In the genomic region with DNA sequence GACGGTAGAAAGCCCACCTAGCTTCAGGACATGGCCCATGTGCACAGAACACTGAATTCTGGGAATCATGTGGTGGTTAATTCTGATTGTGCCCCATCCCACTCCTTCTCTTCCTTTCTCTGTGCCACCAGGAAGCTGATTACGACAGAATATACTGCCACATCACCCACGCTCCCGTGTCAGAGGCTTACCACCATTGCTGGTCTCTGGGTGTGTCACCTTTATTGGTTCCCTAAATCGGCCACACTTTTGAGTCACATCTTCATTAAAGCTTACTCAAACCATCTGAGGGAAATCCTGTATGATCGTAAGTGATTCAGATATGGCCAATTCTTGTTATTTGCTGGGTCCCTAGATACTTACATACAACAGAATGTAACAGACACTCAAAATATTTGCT, we compare ENCODE assay signal across 14 cellular contexts. TPM values are rescaled to one million over a fixed set of nuclear protein-coding genes. Genes with fewer than 3 reads are reported as not detected.
A peak's percentile ranks its signal among the peaks of the same experiment; 100 is the strongest.
DNase-seq lines count a peak whose midpoint lies in the region; ATAC-seq and TF ChIP-seq lines count a peak whose summit lies in the region.
"Had no signal": no experiment of that assay in that cellular context is flagged by ENCODE, and none has a peak within 500 bp of the region (broad histone marks: within the 10 kb centered on the region; RNA-seq: fewer than 3 reads in every experiment).

No MANE protein-coding gene starts in this region.

- H3K27me3 Mint-ChIP-seq in MCF 10A (ENCODE audit: insufficient read depth, unreplicated experiment) = no peaks in the 10 kb centered on the region
- H3K27me3 Mint-ChIP-seq: B cell had no signal

- H3K9me3 Mint-ChIP-seq in MCF 10A (ENCODE audit: unreplicated experiment) = no peaks in the 10 kb centered on the region

- intact Hi-C loops in MCF 10A (cut with micrococcal nuclease) = loop anchor here (5.0 kb wide), 1 partner anchor 420 kb away; no protein-coding TSS in a partner anchor
- intact Hi-C loops in breast epithelium (cut with DNase I; ENCODE audit: low total_unique reads) = no loop called here

- DNase-seq in MCF 10A (ENCODE audit: unreplicated experiment) = peak; percentile 60
- no peak for DNase-seq in breast epithelium (ENCODE audit: low spot score in 2 of 2)
- peak; percentile 61 for DNase-seq in SIG-M5 treated with dmso at 0.1 percent for 504 hours (lab: John Stamatoyannopoulos, UW; ENCODE audit: unreplicated experiment)
- DNase-seq in fibroblast of mammary gland (ENCODE audit: low read depth) = peak; percentile 83
- peak; percentile 46 for DNase-seq in stimulated activated naive CD8-positive, alpha-beta T cell treated with anti-CD3 and anti-CD28 coated beads, Interleukin-15, Interleukin-2, amounts not matched to agents 100 U/mL and 50 U/mL, for 24 hours
- DNase-seq in DMS53 (lab: John Stamatoyannopoulos, UW) = no peak
- no peak for DNase-seq in cerebellar cortex (ENCODE audit: low spot score)
- DNase-seq in HuH-7 (ENCODE audit: low spot score) = no peak
- DNase-seq: body of pancreas, NCI-H1092 treated with DMSO at 0.1 percent for 48 hours, NCI-H510A treated with DMSO at 0.1 percent for 48 hours, retina had no signal

- H3K27ac ChIP-seq in breast epithelium = no peak overlapping the region
- H3K27ac ChIP-seq: body of pancreas had no signal

- peak; percentile 44 for ATAC-seq in stimulated activated naive CD8-positive, alpha-beta T cell treated with anti-CD3 and anti-CD28 coated beads, Interleukin-15, Interleukin-2, amounts not matched to agents 100 U/mL and 50 U/mL, for 24 hours
- ATAC-seq: body of pancreas, esophagus mucosa had no signal

- no peaks in the 10 kb centered on the region for H3K27me3 ChIP-seq in breast epithelium
- H3K27me3 ChIP-seq: body of pancreas had no signal

- H3K4me1 ChIP-seq in breast epithelium = peaks cover 0 to 6% of the 10 kb centered on the region in 2 donors

- H3K36me3 Mint-ChIP-seq in MCF 10A (ENCODE audit: insufficient read depth, unreplicated experiment) = peaks cover 47% of the 10 kb centered on the region

- H3K36me3 ChIP-seq in breast epithelium = no peaks in the 10 kb centered on the region

- H3K4me1 Mint-ChIP-seq in MCF 10A (ENCODE audit: insufficient read depth, unreplicated experiment) = peaks cover 30% of the 10 kb centered on the region

- H3K4me3 ChIP-seq in breast epithelium = no peak overlapping the region
- H3K4me3 ChIP-seq in fibroblast of mammary gland (ENCODE audit: control insufficient read depth, low read depth, low read length) = no peak overlapping the region
- H3K4me3 ChIP-seq: body of pancreas had no signal

- H3K4me3 Mint-ChIP-seq in MCF 10A (ENCODE audit: unreplicated experiment) = peak overlapping the region; percentile 22

- TF ChIP-seq CTCF in MCF 10A (IDR thresholded peaks at IDR 0.05; ENCODE audit: unreplicated experiment) = no peak
- no peak for TF ChIP-seq CTCF in breast epithelium (IDR thresholded peaks at IDR 0.05)
- no peak for TF ChIP-seq CTCF in fibroblast of mammary gland (conservative IDR thresholded peaks at IDR 0.05; ENCODE audit: control insufficient read depth, insufficient read depth, low read depth, low read length)

- POLR2A ChIA-PET in MCF 10A (lab: Yijun Ruan, JAX) = interaction anchor here (0.6 to 3.0 kb wide), 4 partner anchors 25 to 731 kb away, joined by 3 to 11 read pairs (median 4); no protein-coding TSS in a partner anchor

- no peak for TF ChIP-seq POLR2A in breast epithelium (IDR thresholded peaks at IDR 0.05)

- BruUV-seq in MCF 10A (replicated peaks; lab: Mats Ljungman, UMichigan) = no TSS peak

- peak overlapping the region; percentile 76 for H3K27ac Mint-ChIP-seq in MCF 10A (ENCODE audit: low read depth, unreplicated experiment)
- H3K27ac Mint-ChIP-seq: B cell had no signal

- no peaks in the 10 kb centered on the region for H3K9me3 ChIP-seq in breast epithelium
- H3K9me3 ChIP-seq: body of pancreas had no signal

- CTCF ChIA-PET in MCF 10A (lab: Yijun Ruan, JAX) = interaction anchor here (0.6 to 1.3 kb wide), 6 partner anchors 35 to 417 kb away, joined by 3 to 5 read pairs (median 4); no protein-coding TSS in a partner anchor

RNA-seq across cellular contexts. Expression of gene TRMT6, which starts 3.1 kb away (rescaled TPM):
- total RNA-seq in MCF 10A (2022) = 31.0 and 44.9 TPM in 2 replicates
- 10 to 100 TPM; 10.1 to 13.4 (median 11.1) TPM for total RNA-seq in breast epithelium

RNA-seq across cellular contexts. Expression of gene MCM8, which starts 3.2 kb away (rescaled TPM):
- 8.0 and 12.4 TPM in 2 replicates for total RNA-seq in MCF 10A (2022)
- total RNA-seq in breast epithelium = 1 to 10 TPM; 5.9 to 9.7 (median 6.7) TPM

RNA-seq across cellular contexts. Expression of gene CHGB, which starts 36.0 kb away (rescaled TPM):
- total RNA-seq in MCF 10A (2022) (9.3 and 10.0 TPM in 2 replicates), breast epithelium (not detected)
- total RNA-seq: B cell had no signal

RNA-seq across cellular contexts. Expression of gene CRLS1, which starts 58.6 kb away (rescaled TPM):
- total RNA-seq in MCF 10A (2022) = 52.4 and 54.5 TPM in 2 replicates
- 10 to 100 TPM; 43.3 to 72.5 (median 61.2) TPM for total RNA-seq in breast epithelium

Comparison
In these comparisons a context has a peak if more than half of its experiments do, and no peak if none do; other contexts are left out.
1. DNase-seq: peak in MCF 10A (single experiment), SIG-M5 treated with dmso at 0.1 percent for 504 hours (single experiment), fibroblast of mammary gland (single experiment) and stimulated activated naive CD8-positive, alpha-beta T cell treated with anti-CD3 and anti-CD28 coated beads, Interleukin-15, Interleukin-2, amounts not matched to agents 100 U/mL and 50 U/mL, for 24 hours (single experiment); none in breast epithelium (0 of 2), DMS53 (single experiment), cerebellar cortex (single experiment) and HuH-7 (single experiment).
2. RNA of gene CHGB, which starts 36.0 kb away (total RNA-seq): 9.3 to 10.0 TPM in MCF 10A; not detected in breast epithelium; every median in the first group is over 10 times any median in the second.